In the genomic region with DNA sequence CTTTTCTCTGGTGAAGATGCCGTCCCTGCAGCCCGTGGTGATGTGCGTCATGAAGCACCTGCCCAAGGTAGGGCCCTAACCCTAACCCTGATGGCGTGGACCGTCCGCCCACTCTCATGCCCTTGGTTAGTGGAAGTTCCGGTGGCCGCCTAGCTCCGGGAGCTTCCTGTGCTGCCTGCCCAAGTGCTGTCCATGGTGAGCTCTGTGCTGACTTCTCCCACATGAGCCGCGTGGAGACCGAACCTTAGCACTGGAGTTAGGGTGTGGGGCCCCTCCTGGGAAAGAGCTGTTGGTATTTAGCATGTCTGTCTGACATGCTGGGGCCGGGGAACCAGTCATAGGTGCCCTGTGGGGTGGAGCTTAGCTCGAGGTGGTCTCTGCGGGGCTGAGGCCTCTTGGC, we compare ENCODE assay signal across 9 cellular contexts. TPM values are rescaled to one million over a fixed set of nuclear protein-coding genes. Genes with fewer than 3 reads are reported as not detected.
DNase-seq lines count a peak whose midpoint lies in the region; TF ChIP-seq lines count a peak whose summit lies in the region.
"Had no signal": no experiment of that assay in that cellular context is flagged by ENCODE, and none has a peak within 500 bp of the region (broad histone marks: within the 10 kb centered on the region; RNA-seq: fewer than 3 reads in every experiment).

No MANE protein-coding gene starts in this region.

- H3K4me1 ChIP-seq in A673 (ENCODE audit: insufficient read depth, low read length, poor library complexity, severe bottlenecking): peaks cover 15% of the 10 kb centered on the region
- peaks cover 21% of the 10 kb centered on the region for H3K4me1 ChIP-seq in muscle layer of colon (ENCODE audit: insufficient read depth, low read length)

- CTCF ChIA-PET in A673 (lab: Charles Lee): no interaction called here
- CTCF ChIA-PET in MCF 10A (lab: Yijun Ruan, JAX): interaction anchor here (0.6 to 1.3 kb wide), 8 partner anchors 9 to 562 kb away, joined by 3 to 13 read pairs (median 4); no protein-coding TSS in a partner anchor

- POLR2A ChIA-PET in A673 (lab: Charles Lee; ENCODE audit: low non-redundant PET): no interaction called here
- POLR2A ChIA-PET in MCF 10A (lab: Yijun Ruan, JAX): interaction anchor here (1.5 to 5.6 kb wide), 3 partner anchors 13 to 56 kb away, joined by 4 to 118 read pairs (median 6); a partner anchor contains a TSS

- no peaks in the 10 kb centered on the region for H3K27me3 ChIP-seq in A673 (replicated peaks; ENCODE audit: insufficient read depth, low read depth, low read length, poor library complexity)
- no peaks in the 10 kb centered on the region for H3K27me3 ChIP-seq in HL-60 (ENCODE audit: insufficient read depth, poor library complexity, severe bottlenecking)
- no peaks in the 10 kb centered on the region for H3K27me3 ChIP-seq in muscle layer of colon (ENCODE audit: control insufficient read depth in 1 of 2, insufficient read depth in 2 of 2, low read length in 2 of 2)

- H3K4me3 ChIP-seq in A673 (ENCODE audit: low read depth, low read length, poor library complexity, severe bottlenecking) (peak overlapping the region; percentile 88), HL-60 (replicated peaks; ENCODE audit: insufficient read depth, low read length) (peak overlapping the region; percentile 96), muscle layer of colon (ENCODE audit: low read depth in 1 of 2, low read length in 2 of 2) (peak overlapping the region; percentile 88 to 99)

- in situ Hi-C loops in ACHN (cut with HindIII; ENCODE audit: low pct_ligation_motif_present, low pct_unique_long_range_greater_than_20kb, low sequenced_read_pairs): no loop called here

- no peaks in the 10 kb centered on the region for H3K4me1 Mint-ChIP-seq in MCF 10A (ENCODE audit: insufficient read depth, unreplicated experiment)

- BruUV-seq in A673 (replicated peaks; lab: Mats Ljungman, UMichigan) (no TSS peak), MCF 10A (replicated peaks; lab: Mats Ljungman, UMichigan) (no TSS peak)

- H3K9ac ChIP-seq in muscle layer of colon (ENCODE audit: low read length): no peak overlapping the region

- H3K36me3 ChIP-seq in A673 (ENCODE audit: insufficient read depth, low read length, poor library complexity, severe bottlenecking): peaks cover 16% of the 10 kb centered on the region
- peaks cover 9% of the 10 kb centered on the region for H3K36me3 ChIP-seq in muscle layer of colon (ENCODE audit: insufficient read depth, low read length)

- H3K27ac ChIP-seq in A673 (ENCODE audit: low read depth, low read length, poor library complexity, severe bottlenecking): peak overlapping the region; percentile 79
- H3K27ac ChIP-seq in HL-60 (replicated peaks): no peak overlapping the region
- H3K27ac ChIP-seq in muscle layer of colon (ENCODE audit: low read depth, low read length): no peak overlapping the region

- no peak overlapping the region for H3K27ac Mint-ChIP-seq in MCF 10A (ENCODE audit: low read depth, unreplicated experiment)

- no peaks in the 10 kb centered on the region for H3K9me3 Mint-ChIP-seq in MCF 10A (ENCODE audit: unreplicated experiment)

- H3K36me3 Mint-ChIP-seq in MCF 10A (ENCODE audit: insufficient read depth, unreplicated experiment): peaks cover 49% of the 10 kb centered on the region

- H3K9me3 ChIP-seq in A673 (ENCODE audit: low read depth, low read length, poor library complexity, severe bottlenecking) (no peaks in the 10 kb centered on the region), muscle layer of colon (ENCODE audit: low read length) (no peaks in the 10 kb centered on the region)

- no peak for DNase-seq in A673 (ENCODE audit: low spot score)
- DNase-seq in HL-60 (ENCODE audit: low read depth in 1 of 2, low spot score in 1 of 2): no peak
- no peak for DNase-seq in MCF 10A (ENCODE audit: unreplicated experiment)
- no peak for DNase-seq in ACHN
- DNase-seq in SIG-M5 treated with dmso at 0.1 percent for 504 hours (lab: John Stamatoyannopoulos, UW; ENCODE audit: unreplicated experiment): no peak
- DNase-seq in Kasumi-1 (lab: John Stamatoyannopoulos, UW): no peak
- no peak for DNase-seq in central memory CD4-positive, alpha-beta T cell
- DNase-seq: T1000 had no signal

- intact Hi-C loops in A673 (cut with micrococcal nuclease; ENCODE audit: unreplicated experiment): no loop called here
- intact Hi-C loops in MCF 10A (cut with micrococcal nuclease): no loop called here

- H3K27me3 Mint-ChIP-seq in MCF 10A (ENCODE audit: insufficient read depth, unreplicated experiment): no peaks in the 10 kb centered on the region

- H3K4me3 Mint-ChIP-seq in MCF 10A (ENCODE audit: unreplicated experiment): peak overlapping the region; percentile 82

- TF ChIP-seq CTCF in A673 (conservative IDR thresholded peaks at IDR 0.05; ENCODE audit: low read depth, low read length) (no peak), HL-60 (IDR thresholded peaks at IDR 0.05; ENCODE audit: insufficient read depth, low read length) (no peak), MCF 10A (IDR thresholded peaks at IDR 0.05; ENCODE audit: unreplicated experiment) (no peak)

RNA-seq across cellular contexts. Expression of a gene that starts 1.2 kb away (rescaled TPM):
- total RNA-seq in A673 (2021): 72.6 and 78.1 TPM in 2 replicates
- 38.0 and 40.5 TPM in 2 replicates for total RNA-seq in MCF 10A (2022)

RNA-seq across cellular contexts. Expression of a gene that starts 5.3 kb away (rescaled TPM):
- 0.35 TPM in 1 of 2 replicates, not detected in the other for total RNA-seq in A673 (2021)
- not detected in 2 replicates for total RNA-seq in MCF 10A (2022)

RNA-seq across cellular contexts. Expression of a gene that starts 15.3 kb away (rescaled TPM):
- 645 and 714 TPM in 2 replicates for total RNA-seq in A673 (2021)
- total RNA-seq in MCF 10A (2022): 171 and 180 TPM in 2 replicates

RNA-seq across cellular contexts. Expression of a gene that starts 21.2 kb away (rescaled TPM):
- 0.82 and 1.4 TPM in 2 replicates for total RNA-seq in A673 (2021)
- total RNA-seq in MCF 10A (2022): 20.6 and 21.9 TPM in 2 replicates

RNA-seq across cellular contexts. Expression of a gene that starts 25.7 kb away (rescaled TPM):
- not detected in 2 replicates for total RNA-seq in A673 (2021)
- not detected in 2 replicates for total RNA-seq in MCF 10A (2022)
